9 cellular contexts compared by ENCODE assay signal in the genomic region with DNA sequence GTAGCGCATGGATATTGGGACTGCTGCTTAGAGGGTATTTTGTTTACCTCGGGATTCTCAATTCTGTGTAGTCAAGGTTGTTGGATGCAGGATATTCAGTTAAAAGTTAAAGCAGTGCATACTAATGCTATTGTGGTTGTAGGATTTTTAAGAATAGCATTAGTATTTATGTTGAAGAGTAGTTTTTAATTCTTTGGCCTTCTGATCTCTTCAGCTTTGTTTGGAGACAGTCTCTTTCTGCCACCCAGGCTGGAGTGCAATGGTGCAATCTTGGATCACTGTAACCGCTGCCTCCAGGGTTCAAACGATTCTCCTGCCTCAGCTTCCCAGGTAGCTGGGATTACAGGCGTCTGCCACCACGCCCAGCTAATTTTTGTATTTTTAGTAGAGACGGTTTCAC. TPM values are rescaled to one million over a fixed set of nuclear protein-coding genes. Genes with fewer than 3 reads are reported as not detected.
DNase-seq lines count a peak whose midpoint lies in the region; ATAC-seq and TF ChIP-seq lines count a peak whose summit lies in the region.
"Had no signal": no experiment of that assay in that cellular context is flagged by ENCODE, and none has a peak within 500 bp of the region (broad histone marks: within the 10 kb centered on the region; RNA-seq: fewer than 3 reads in every experiment).

No MANE protein-coding gene starts in this region.

- H3K27ac Mint-ChIP-seq in T-cell, result peak overlapping the region; percentile 99 to 100

- no peaks in the 10 kb centered on the region for H3K27me3 ChIP-seq in SK-N-SH (ENCODE audit: insufficient read depth)
- H3K27me3 ChIP-seq in esophagus squamous epithelium, result no peaks in the 10 kb centered on the region
- H3K27me3 ChIP-seq in spleen (replicated peaks in 1 of 7), result no peaks in the 10 kb centered on the region
- H3K27me3 ChIP-seq: right atrium auricular region had no signal

- no peaks in the 10 kb centered on the region for H3K9me2 ChIP-seq in SK-N-SH

- H3K36me3 Mint-ChIP-seq in T-cell, result peaks cover 9% of the 10 kb centered on the region

- peaks cover 35% of the 10 kb centered on the region for H3K79me2 ChIP-seq in SK-N-SH (ENCODE audit: insufficient read depth)

- peaks cover 0 to 19% of the 10 kb centered on the region in 2 experiments for H3K36me3 ChIP-seq in SK-N-SH (replicated peaks in 1 of 2; ENCODE audit: control insufficient read depth in 1 of 2, insufficient read depth in 2 of 2, low read length in 1 of 2)
- peaks cover 0 to 6% (median 0%) of the 10 kb centered on the region in 3 donors for H3K36me3 ChIP-seq in esophagus squamous epithelium
- H3K36me3 ChIP-seq in spleen, result peaks cover 0 to 8% (median 0%) of the 10 kb centered on the region in 6 donors
- no peaks in the 10 kb centered on the region for H3K36me3 ChIP-seq in mucosa of descending colon (ENCODE audit: low read depth)
- H3K36me3 ChIP-seq: right atrium auricular region had no signal

- H3K4me1 ChIP-seq in SK-N-SH (ENCODE audit: control insufficient read depth in 1 of 2, insufficient read depth in 2 of 2, low read depth in 1 of 2, low read length in 1 of 2) (peaks cover 6 to 18% of the 10 kb centered on the region in 2 experiments; a peak in 3 of 4 replicates), esophagus squamous epithelium (peaks cover 5 to 43% (median 16%) of the 10 kb centered on the region in 3 donors), spleen (peaks cover 22 to 77% (median 53%) of the 10 kb centered on the region in 6 donors), mucosa of descending colon (ENCODE audit: low read depth) (peaks cover 19% of the 10 kb centered on the region)

- 94% methylated on average over 7 of the region's 7 CpGs for WGBS in SK-N-SH (ENCODE audit: low lambda C conversion rate)
- 73 to 75% methylated on average over 7 of the region's 7 CpGs for WGBS in esophagus squamous epithelium, 2 donors
- 91 to 93% (median 93%) methylated on average over 7 of the region's 7 CpGs for WGBS in spleen, 5 donors

- H3K4me2 ChIP-seq in SK-N-SH, result peak overlapping the region; percentile 93

- no peaks in the 10 kb centered on the region for H3K9me3 Mint-ChIP-seq in T-cell

- DNase-seq in SK-N-SH (no peak), T-cell (no peak), esophagus squamous epithelium (lab: John Stamatoyannopoulos, UW) (no peak), spleen (no peak), DMS 273 treated with DMSO at 0.1 percent for 48 hours (lab: John Stamatoyannopoulos, UW) (no peak), mucosa of descending colon (no peak), DMS 273 (lab: John Stamatoyannopoulos, UW; ENCODE audit: unreplicated experiment) (no peak)

- H3K9me3 ChIP-seq in SK-N-SH (0 out of 2 replicates have a peak, but pooled peaks cover 3% of the 10 kb centered on the region), esophagus squamous epithelium (no peaks in the 10 kb centered on the region), spleen (no peaks in the 10 kb centered on the region), mucosa of descending colon (no peaks in the 10 kb centered on the region)
- H3K9me3 ChIP-seq: right atrium auricular region had no signal

- peak overlapping the region; percentile 88 to 97 for H3K27ac ChIP-seq in SK-N-SH (ENCODE audit: low read depth in 2 of 2, low read length in 1 of 2)
- H3K27ac ChIP-seq in esophagus squamous epithelium, result peak overlapping the region in 3 of 4 donors; percentile 97 to 100 (median 97)
- peak overlapping the region; percentile 97 to 100 (median 99) for H3K27ac ChIP-seq in spleen

- CTCF ChIA-PET in SK-N-SH (lab: Yijun Ruan, JAX), result interaction anchor here (1.6 kb wide), 1 partner anchor 22 kb away, joined by 4 read pairs; no protein-coding TSS in a partner anchor
- CTCF ChIA-PET in T-cell (lab: Charles Lee), result interaction anchor here in 1 of 2 donors (0.7 to 3.3 kb wide), 2 partner anchors 35 to 149 kb away, joined by 4 to 33 read pairs; no protein-coding TSS in a partner anchor

- no peak for TF ChIP-seq CTCF in SK-N-SH (IDR thresholded peaks at IDR 0.05)
- no peak for TF ChIP-seq CTCF in esophagus squamous epithelium (IDR thresholded peaks at IDR 0.05)
- TF ChIP-seq CTCF in spleen (IDR thresholded peaks at IDR 0.05 in 8 of 11, conservative IDR thresholded peaks at IDR 0.05 in 3 of 11), result no peak
- TF ChIP-seq CTCF in mucosa of descending colon (IDR thresholded peaks at IDR 0.05), result no peak

- no peaks in the 10 kb centered on the region for H4K20me1 ChIP-seq in SK-N-SH (ENCODE audit: insufficient read depth)

- H3K27me3 Mint-ChIP-seq in T-cell, result no peaks in the 10 kb centered on the region

- intact Hi-C loops in esophagus squamous epithelium (cut with DNase I), result no loop called here
- intact Hi-C loops in spleen (cut with DNase I; ENCODE audit: low total_unique reads), result no loop called here
- intact Hi-C loops in mucosa of descending colon (cut with DNase I, micrococcal nuclease), result no loop called here

- TF ChIP-seq RAD21 in SK-N-SH (IDR thresholded peaks at IDR 0.05; ENCODE audit: low read length), result no peak

- TF ChIP-seq EP300 in SK-N-SH (IDR thresholded peaks at IDR 0.05; ENCODE audit: borderline replicate concordance in 1 of 2, low read depth in 1 of 2, low read length in 1 of 2), result no peak

- ATAC-seq in SK-N-SH treated with all-trans-retinoic acid at 6 μM for 48 hours (no peak), T-cell (replicated peaks in 1 of 4) (no peak), mucosa of descending colon (no peak)

- 0 out of 2 replicates have a peak overlapping the region, but pooled peaks have one; percentile 14 for H2AFZ ChIP-seq in SK-N-SH (ENCODE audit: low read depth)

- POLR2A ChIA-PET in SK-N-SH (lab: Yijun Ruan, JAX) (no interaction called here), T-cell (lab: Charles Lee) (no interaction called here)

- peak overlapping the region; percentile 86 to 99 (median 96) for H3K4me3 Mint-ChIP-seq in T-cell

- peak overlapping the region; percentile 73 to 90; a peak in 2 of 4 replicates for H3K4me3 ChIP-seq in SK-N-SH (ENCODE audit: low read depth in 2 of 2, low read length in 1 of 2)
- H3K4me3 ChIP-seq in esophagus squamous epithelium, result peak overlapping the region in 1 of 4 donors; percentile 89
- peak overlapping the region in 2 of 8 donors; percentile 50 to 84 for H3K4me3 ChIP-seq in spleen
- H3K4me3 ChIP-seq in mucosa of descending colon, result no peak overlapping the region

- H3K4me1 Mint-ChIP-seq in T-cell, result peaks cover 70 to 76% (median 73%) of the 10 kb centered on the region in 3 donors

- peak overlapping the region; percentile 89; the same call in 1 of the 2 replicates for H3K9ac ChIP-seq in SK-N-SH

- TF ChIP-seq POLR2A in esophagus squamous epithelium (IDR thresholded peaks at IDR 0.05) (no peak), spleen (IDR thresholded peaks at IDR 0.05) (no peak)

- H3F3A ChIP-seq in SK-N-SH (replicated peaks; ENCODE audit: insufficient read depth), result peaks cover 16% of the 10 kb centered on the region

TF ChIP-seq in SK-N-SH, 30 proteins besides CTCF, POLR2A, EP300 and RAD21 (continues in another document):
- no peak for TF ChIP-seq POLR2AphosphoS5 (IDR thresholded peaks at IDR 0.05; ENCODE audit: low read depth, low read length)
- no peak for TF ChIP-seq MEF2A (IDR thresholded peaks at IDR 0.05; ENCODE audit: borderline replicate concordance, low read depth)
- TF ChIP-seq, protein P1, sequence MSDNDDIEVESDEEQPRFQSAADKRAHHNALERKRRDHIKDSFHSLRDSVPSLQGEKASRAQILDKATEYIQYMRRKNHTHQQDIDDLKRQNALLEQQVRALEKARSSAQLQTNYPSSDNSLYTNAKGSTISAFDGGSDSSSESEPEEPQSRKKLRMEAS (IDR thresholded peaks at IDR 0.05; ENCODE audit: low read depth), result no peak
- TF ChIP-seq MXI1 (IDR thresholded peaks at IDR 0.05; ENCODE audit: low read depth, low read length), result no peak
- TF ChIP-seq TCF12 (IDR thresholded peaks at IDR 0.05), result no peak
- no peak for TF ChIP-seq EZH2phosphoT487 (IDR thresholded peaks at IDR 0.05; ENCODE audit: borderline replicate concordance, low read depth)
- TF ChIP-seq RFX5 (IDR thresholded peaks at IDR 0.05; ENCODE audit: low read length), result no peak
- no peak for TF ChIP-seq FOXM1 (IDR thresholded peaks at IDR 0.05; ENCODE audit: low read depth)

TF ChIP-seq in SK-N-SH treated with all-trans-retinoic acid at 6 μM for 48 hours, 23 proteins besides CTCF, POLR2A, EP300 and RAD21 (continues in another document):
- TF ChIP-seq ZNF8 (CRISPR knock-in tag; IDR thresholded peaks at IDR 0.05), result no peak
- no peak for TF ChIP-seq ZFP30 (CRISPR knock-in tag; IDR thresholded peaks at IDR 0.05)
- no peak for TF ChIP-seq ZC3H10 (CRISPR knock-in tag; IDR thresholded peaks at IDR 0.05)
- TF ChIP-seq ZFP3 (CRISPR knock-in tag; IDR thresholded peaks at IDR 0.05), result no peak
- no peak for TF ChIP-seq RARB (CRISPR knock-in tag; IDR thresholded peaks at IDR 0.05)
- no peak for TF ChIP-seq PPARA (CRISPR knock-in tag; IDR thresholded peaks at IDR 0.05; ENCODE audit: borderline replicate concordance)
- TF ChIP-seq, protein P2, sequence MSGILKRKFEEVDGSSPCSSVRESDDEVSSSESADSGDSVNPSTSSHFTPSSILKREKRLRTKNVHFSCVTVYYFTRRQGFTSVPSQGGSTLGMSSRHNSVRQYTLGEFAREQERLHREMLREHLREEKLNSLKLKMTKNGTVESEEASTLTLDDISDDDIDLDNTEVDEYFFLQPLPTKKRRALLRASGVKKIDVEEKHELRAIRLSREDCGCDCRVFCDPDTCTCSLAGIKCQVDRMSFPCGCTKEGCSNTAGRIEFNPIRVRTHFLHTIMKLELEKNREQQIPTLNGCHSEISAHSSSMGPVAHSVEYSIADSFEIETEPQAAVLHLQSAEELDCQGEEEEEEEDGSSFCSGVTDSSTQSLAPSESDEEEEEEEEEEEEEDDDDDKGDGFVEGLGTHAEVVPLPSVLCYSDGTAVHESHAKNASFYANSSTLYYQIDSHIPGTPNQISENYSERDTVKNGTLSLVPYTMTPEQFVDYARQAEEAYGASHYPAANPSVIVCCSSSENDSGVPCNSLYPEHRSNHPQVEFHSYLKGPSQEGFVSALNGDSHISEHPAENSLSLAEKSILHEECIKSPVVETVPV (CRISPR knock-in tag; IDR thresholded peaks at IDR 0.05), result no peak

RNA-seq across cellular contexts. Expression of a gene that starts 1.5 kb away (rescaled TPM):
- polyA plus RNA-seq in SK-N-SH (2012; rRNA removed), result 10.3 and 10.8 TPM in 2 replicates
- polyA plus RNA-seq in SK-N-SH (2012; cell fraction: cytosol; rRNA removed), result 10.6 and 11.0 TPM in 2 replicates
- 7.6 and 11.7 TPM in 2 replicates for polyA plus RNA-seq in SK-N-SH (2012; cell fraction: nucleus; rRNA removed)
- 10 to 100 TPM; 41.0 to 53.2 (median 47.8) TPM for total RNA-seq in T-cell
- 10 to 100 TPM in 2 of 4 donors, 1 to 10 TPM in 2; 6.8 to 14.4 (median 10.3) TPM for total RNA-seq in esophagus squamous epithelium
- total RNA-seq in spleen, result 10 to 100 TPM; 27.1 to 67.5 (median 51.2) TPM
- 1 to 10 TPM; 6.1 to 8.0 (median 7.6) TPM for polyA plus RNA-seq in spleen
- 10 to 100 TPM; 28.7 to 41.6 (median 30.5) TPM for total RNA-seq in mucosa of descending colon

RNA-seq across cellular contexts. Expression of a gene that starts 37.7 kb away (rescaled TPM):
- polyA plus RNA-seq in SK-N-SH (2012; rRNA removed) (15.8 and 16.5 TPM in 2 replicates), spleen (1 to 10 TPM in 2 of 3 donors, under 1 TPM in 1; 0.89 to 1.5 (median 1.2) TPM)
- polyA plus RNA-seq in SK-N-SH (2012; cell fraction: cytosol; rRNA removed), result 10.2 and 14.6 TPM in 2 replicates
- 11.7 and 14.7 TPM in 2 replicates for polyA plus RNA-seq in SK-N-SH (2012; cell fraction: nucleus; rRNA removed)
- total RNA-seq in T-cell (1 to 10 TPM; 3.7 to 8.7 (median 6.7) TPM), esophagus squamous epithelium (10 to 100 TPM in 3 of 4 donors, 1 to 10 TPM in 1; 3.5 to 20.5 (median 14.2) TPM), spleen (10 to 100 TPM in 2 of 7 donors, 1 to 10 TPM in 5; 6.2 to 11.6 (median 9.3) TPM), mucosa of descending colon (10 to 100 TPM in 2 of 3 donors, 1 to 10 TPM in 1; 8.1 to 29.0 (median 13.5) TPM)
